ENCODE assay signal across 8 cellular contexts in genomic region chr6:31197559-31198305, GRCh38. TPM values are rescaled to one million over a fixed set of nuclear protein-coding genes. Genes with fewer than 3 reads are reported as not detected.
A peak's percentile ranks its signal among the peaks of the same experiment; 100 is the strongest.
DNase-seq lines count a peak whose midpoint lies in the region; ATAC-seq and TF ChIP-seq lines count a peak whose summit lies in the region.

No MANE protein-coding gene starts in this region.

- no peak for TF ChIP-seq CTCF in AG10803 (conservative IDR thresholded peaks at IDR 0.05; ENCODE audit: low read length)

- peak overlapping the region; percentile 88 for H3K27ac ChIP-seq in cingulate gyrus (ENCODE audit: low read depth, low read length)

- peak; percentile 58 for ATAC-seq in GM19043 (IDR thresholded peaks at IDR 0.05; ENCODE audit: low read depth, unreplicated experiment)
- peak; percentile 71 for ATAC-seq in HG03432 (IDR thresholded peaks at IDR 0.05; ENCODE audit: unreplicated experiment)
- peak; percentile 88 for ATAC-seq in left lobe of liver

- peak; percentile 66 for DNase-seq in AG10803 (ENCODE audit: low read depth)
- peak; percentile 89 for DNase-seq in NCI-H510A treated with DMSO at 0.1 percent for 48 hours (lab: John Stamatoyannopoulos, UW)
- peak; percentile 91 to 93 for DNase-seq in activated CD4-positive, alpha-beta T cell treated with anti-CD3 and anti-CD28 coated beads for 4 hours
- peak; percentile 94 for DNase-seq in left lobe of liver (ENCODE audit: low spot score)
- peak; percentile 90 to 93 for DNase-seq in stimulated activated CD4-positive, alpha-beta T cell treated with anti-CD3 and anti-CD28 coated beads, Interleukin-2, amount 100 ng/mL, for 24 hours

- H3K4me3 ChIP-seq in AG10803 (ENCODE audit: low read length), result peak overlapping the region; percentile 79

RNA-seq across cellular contexts. Expression of gene POU5F1, which starts 27.2 kb away (rescaled TPM):
- total RNA-seq in left lobe of liver, result 5.0 TPM

RNA-seq across cellular contexts. Expression of gene TCF19, which starts 39.3 kb away (rescaled TPM):
- total RNA-seq in left lobe of liver, result 0.45 TPM

RNA-seq across cellular contexts. Expression of gene CCHCR1, which starts 40.1 kb away (rescaled TPM):
- total RNA-seq in left lobe of liver, result 9.6 TPM

RNA-seq across cellular contexts. Expression of gene PSORS1C2, which starts 58.9 kb away (rescaled TPM):
- not detected for total RNA-seq in left lobe of liver

Comparison
In these comparisons a context has a peak if more than half of its experiments do, and no peak if none do; other contexts are left out.
1. Peak in every context shown above with its lines: DNase-seq, ATAC-seq, H3K4me3 ChIP-seq and H3K27ac ChIP-seq.